In genomic region chr20:48772183-48772976, GRCh38 we compare ENCODE assay signal across 9 cellular contexts. TPM values are rescaled to one million over a fixed set of nuclear protein-coding genes. Genes with fewer than 3 reads are reported as not detected.
DNase-seq lines count a peak whose midpoint lies in the region; ATAC-seq and TF ChIP-seq lines count a peak whose summit lies in the region.
"Had no signal": no experiment of that assay in that cellular context is flagged by ENCODE, and none has a peak within 500 bp of the region (broad histone marks: within the 10 kb centered on the region; RNA-seq: fewer than 3 reads in every experiment).

No MANE protein-coding gene starts in this region.

- no peaks in the 10 kb centered on the region for H3K4me1 ChIP-seq in foreskin keratinocyte

- H3K27me3 ChIP-seq in foreskin keratinocyte, result peaks cover 31% of the 10 kb centered on the region

- TF ChIP-seq CTCF in foreskin keratinocyte (conservative IDR thresholded peaks at IDR 0.05), result no peak

- intact Hi-C loops in head of caudate nucleus (cut with DNase I), result no loop called here
- intact Hi-C loops in posterior vena cava (cut with DNase I), result no loop called here

- no peak overlapping the region for H3K27ac ChIP-seq in foreskin keratinocyte

- ATAC-seq in foreskin keratinocyte (no peak), HG03097 (IDR thresholded peaks at IDR 0.05; ENCODE audit: low FRiP score, unreplicated experiment) (no peak)

- DNase-seq in GF-D8 (lab: John Stamatoyannopoulos, UW), result peak; percentile 90
- DNase-seq in SKM-1 treated with dmso at 0.1 percent for 144 hours (lab: John Stamatoyannopoulos, UW; ENCODE audit: unreplicated experiment), result peak; percentile 94
- DNase-seq in head of caudate nucleus, result peak in 29 of 42 donors; percentile 29 to 78 (median 53)
- DNase-seq in posterior vena cava (ENCODE audit: low spot score), result peak; percentile 92
- DNase-seq in mesenteric fat pad (ENCODE audit: low spot score), result no peak
- DNase-seq in foreskin keratinocyte, result no peak
- no peak for DNase-seq in central memory CD4-positive, alpha-beta T cell
- DNase-seq: activated CD8-positive, alpha-beta memory T cell treated with anti-CD3 and anti-CD28 coated beads, Interleukin-2, amount 50 U/mL, for 48 hours had no signal

RNA-seq across cellular contexts. Expression of gene PREX1, which starts 55.4 kb away (rescaled TPM):
- total RNA-seq in posterior vena cava (10 to 100 TPM; 16.9 to 22.0 TPM), mesenteric fat pad (44.0 TPM), foreskin keratinocyte (0.49 and 1.3 TPM in 2 replicates)
- polyA plus RNA-seq in foreskin keratinocyte, result 0.31 and 0.62 TPM in 2 replicates

Comparison
In these comparisons a context has a peak if more than half of its experiments do, and no peak if none do; other contexts are left out.
1. DNase-seq: peak in GF-D8 (single experiment), SKM-1 treated with dmso at 0.1 percent for 144 hours (single experiment), head of caudate nucleus (29 of 42) and posterior vena cava (single experiment); none in mesenteric fat pad (single experiment), foreskin keratinocyte (0 of 2) and central memory CD4-positive, alpha-beta T cell (single experiment).